In the genomic region with DNA sequence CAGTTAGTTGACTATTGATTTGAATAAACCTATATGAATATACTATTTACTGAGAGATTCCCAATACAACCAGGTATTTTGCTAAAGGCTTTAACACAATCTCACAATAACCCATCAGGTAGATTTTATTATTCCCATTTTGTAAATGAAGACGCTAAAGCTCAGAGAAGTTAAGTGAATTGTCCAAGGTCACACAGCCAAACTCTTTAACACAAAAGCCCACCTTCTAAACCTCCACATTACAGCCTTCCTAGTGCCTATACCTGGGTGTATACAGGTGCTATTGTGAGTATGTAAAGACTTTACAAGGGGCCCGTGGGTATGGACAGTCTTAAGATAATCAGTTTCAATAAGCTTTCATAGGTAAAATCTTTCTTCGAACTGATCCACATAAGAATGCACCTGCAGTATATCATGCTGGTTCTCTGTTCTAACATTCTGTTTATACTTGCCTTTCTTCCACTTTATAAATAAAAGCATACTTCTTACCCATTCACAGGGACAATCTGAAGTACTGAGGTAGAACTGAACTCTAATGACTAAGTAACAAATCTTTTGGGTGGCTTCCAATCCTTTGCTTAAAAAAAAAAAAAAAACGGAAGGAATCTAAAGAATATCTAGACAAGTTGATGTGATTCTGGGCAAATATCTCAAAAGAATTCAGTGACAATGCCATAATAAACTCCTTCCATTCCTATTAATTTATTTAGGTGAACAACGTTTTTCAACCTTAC, we compare ENCODE assay signal across 13 cellular contexts. TPM values are rescaled to one million over a fixed set of nuclear protein-coding genes. Genes with fewer than 3 reads are reported as not detected.
A peak's percentile ranks its signal among the peaks of the same experiment; 100 is the strongest.
DNase-seq lines count a peak whose midpoint lies in the region; ATAC-seq and TF ChIP-seq lines count a peak whose summit lies in the region.
"Had no signal": no experiment of that assay in that cellular context is flagged by ENCODE, and none has a peak within 500 bp of the region (broad histone marks: within the 10 kb centered on the region; RNA-seq: fewer than 3 reads in every experiment).

No MANE protein-coding gene starts in this region.

- intact Hi-C loops in lower lobe of right lung (cut with DNase I), result no loop called here

- no peaks in the 10 kb centered on the region for H3K9me3 ChIP-seq in lower lobe of right lung
- H3K9me3 ChIP-seq: SJCRH30 had no signal

- H3K4me3 ChIP-seq in cardiac fibroblast (replicated peaks in 1 of 2; ENCODE audit: low read depth in 2 of 2, low read length in 2 of 2) (no peak overlapping the region), lower lobe of right lung (no peak overlapping the region)
- H3K4me3 ChIP-seq: SJCRH30 had no signal

- peaks cover 58% of the 10 kb centered on the region for H3K36me3 ChIP-seq in lower lobe of right lung

- no peak overlapping the region for H3K27ac ChIP-seq in lower lobe of right lung
- H3K27ac ChIP-seq: SJCRH30 had no signal

- DNase-seq in EH (ENCODE audit: low read depth) (peak; percentile 43), M059J (ENCODE audit: low read depth) (peak; percentile 10), cardiac fibroblast (ENCODE audit: low read depth in 2 of 2) (peak; percentile 30 to 50), renal cortical epithelial cell (ENCODE audit: low read depth) (peak; percentile 48), T-helper 1 cell (no peak), lower lobe of right lung (no peak)
- DNase-seq: DMS53, Kasumi-1, NCI-H1417 treated with DMSO at 0.1 percent for 48 hours, NCI-H2029, NCI-H510A treated with DMSO at 0.1 percent for 48 hours, SJCRH30 had no signal

- H3K4me1 ChIP-seq in lower lobe of right lung, result peaks cover 5% of the 10 kb centered on the region
- H3K4me1 ChIP-seq: SJCRH30 had no signal

- no peaks in the 10 kb centered on the region for H3K27me3 ChIP-seq in lower lobe of right lung (ENCODE audit: low read depth)
- H3K27me3 ChIP-seq: SJCRH30 had no signal

- no peak for ATAC-seq in HG03432 (IDR thresholded peaks at IDR 0.05; ENCODE audit: unreplicated experiment)
- ATAC-seq in lower lobe of right lung, result no peak

- no peak for TF ChIP-seq CTCF in cardiac fibroblast (IDR thresholded peaks at IDR 0.05; ENCODE audit: low read depth, low read length)
- no peak for TF ChIP-seq CTCF in lower lobe of right lung (IDR thresholded peaks at IDR 0.05)

RNA-seq across cellular contexts. Expression of gene PJA2, which starts 59.1 kb away (rescaled TPM):
- 42.0 and 58.9 TPM in 2 replicates for total RNA-seq in M059J (2014; rRNA removed; shearing (Covaris generic))
- total RNA-seq in renal cortical epithelial cell (78.7 and 139 TPM in 2 replicates), lower lobe of right lung (84.0 TPM)

Comparison
In these comparisons a context has a peak if more than half of its experiments do, and no peak if none do; other contexts are left out.
1. DNase-seq: peak in EH (single experiment), M059J (single experiment), cardiac fibroblast (2 of 2) and renal cortical epithelial cell (single experiment); none in T-helper 1 cell (0 of 5) and lower lobe of right lung (single experiment).